ENCODE assay signal across 16 cellular contexts in genomic region chr9:98428452-98428851, GRCh38.
DNase-seq lines count a peak whose midpoint lies in the region; ATAC-seq, FAIRE-seq and TF ChIP-seq lines count a peak whose summit lies in the region.
"Had no signal": no experiment of that assay in that cellular context is flagged by ENCODE, and none has a peak within 500 bp of the region (broad histone marks: within the 10 kb centered on the region; RNA-seq: fewer than 3 reads in every experiment).

No MANE protein-coding gene starts in this region.

- TF ChIP-seq RAD21 in SK-N-SH (IDR thresholded peaks at IDR 0.05; ENCODE audit: low read length) = no peak
- TF ChIP-seq RAD21 in H1 (IDR thresholded peaks at IDR 0.05 in 1 of 2, conservative IDR thresholded peaks at IDR 0.05 in 1 of 2; ENCODE audit: low read depth in 2 of 2, low read length in 2 of 2) = no peak

- TF ChIP-seq POLR2A in H1 (IDR thresholded peaks at IDR 0.05; ENCODE audit: control extremely low read depth in 1 of 2, low read depth in 2 of 2, low read length in 2 of 2) = no peak
- TF ChIP-seq POLR2A in suprapubic skin (IDR thresholded peaks at IDR 0.05) = no peak

- H3K4me2 ChIP-seq in SK-N-SH = no peak overlapping the region
- no peak overlapping the region for H3K4me2 ChIP-seq in H1 (ENCODE audit: insufficient read depth in 1 of 2, low read depth in 2 of 2, low read length in 2 of 2)

- no peaks in the 10 kb centered on the region for H3K9me3 ChIP-seq in SK-N-SH
- no peaks in the 10 kb centered on the region for H3K9me3 ChIP-seq in H1 (ENCODE audit: insufficient read depth in 2 of 2, low read depth in 1 of 2, low read length in 1 of 2)
- no peaks in the 10 kb centered on the region for H3K9me3 ChIP-seq in suprapubic skin
- H3K9me3 ChIP-seq: BE2C had no signal

- POLR2A ChIA-PET in SK-N-SH (lab: Yijun Ruan, JAX) (no interaction called here), H1 (lab: Charles Lee; ENCODE audit: partially characterized antibody) (no interaction called here)

- H3K56ac ChIP-seq in H1 (replicated peaks; ENCODE audit: insufficient read length, low read depth, low read length) = no peak overlapping the region

- no peak overlapping the region for H3K18ac ChIP-seq in H1 (ENCODE audit: extremely low read depth, low read length)

- H2BK5ac ChIP-seq in H1 (ENCODE audit: low read depth, low read length) = no peak overlapping the region

- H3K27ac ChIP-seq in SK-N-SH (ENCODE audit: low read depth in 2 of 2, low read length in 1 of 2) = no peak overlapping the region
- H3K27ac ChIP-seq in H1 (ENCODE audit: low read depth, low read length) = no peak overlapping the region
- no peak overlapping the region for H3K27ac ChIP-seq in suprapubic skin
- H3K27ac ChIP-seq: C4-2B, HL-60 had no signal

- H3F3A ChIP-seq in SK-N-SH (replicated peaks; ENCODE audit: insufficient read depth) = no peaks in the 10 kb centered on the region

- 15% methylated on average over 2 of the region's 2 CpGs for WGBS in SK-N-SH (ENCODE audit: low lambda C conversion rate)
- WGBS in H1 (ENCODE audit: extremely low coverage in 1 of 2, insufficient coverage in 1 of 2, insufficient read length in 1 of 2, insufficient replicate concordance in 2 of 2, low coverage in 1 of 2, low lambda C conversion rate in 2 of 2, missing lambda C conversion rate in 1 of 2), 2 experiments = 89% methylated on average over 2 of the region's 2 CpGs; no CpG with 5 or more reads in 1 of the 2 experiments
- WGBS in suprapubic skin = 93% methylated on average over 2 of the region's 2 CpGs

- no peak overlapping the region for H2BK15ac ChIP-seq in H1 (ENCODE audit: low read length)

- no peak overlapping the region for H4K5ac ChIP-seq in H1 (ENCODE audit: insufficient read length, low read depth, low read length)

- no peak overlapping the region for H4K91ac ChIP-seq in H1 (replicated peaks; ENCODE audit: insufficient read length, low read length)

- H3K9ac ChIP-seq in SK-N-SH (no peak overlapping the region), H1 (replicated peaks in 1 of 4; ENCODE audit: extremely low read depth in 1 of 4, low read depth in 3 of 4, low read length in 3 of 4) (no peak overlapping the region)

- H3K23ac ChIP-seq in H1 (ENCODE audit: insufficient read length) = no peak overlapping the region

- no peak overlapping the region for H2BK12ac ChIP-seq in H1 (ENCODE audit: low read depth, low read length)

- H3K4me3 ChIP-seq in SK-N-SH (ENCODE audit: low read depth in 2 of 2, low read length in 1 of 2) (no peak overlapping the region), H1 (ENCODE audit: extremely low read depth in 1 of 4, insufficient read depth in 2 of 4, low read depth in 3 of 4, low read length in 4 of 4) (no peak overlapping the region), suprapubic skin (no peak overlapping the region)

- H3K79me2 ChIP-seq in SK-N-SH (ENCODE audit: insufficient read depth) (no peaks in the 10 kb centered on the region), H1 (ENCODE audit: control insufficient read depth in 1 of 2, insufficient read depth in 2 of 2, low read length in 2 of 2) (no peaks in the 10 kb centered on the region)

- H3K27me3 ChIP-seq in SK-N-SH (ENCODE audit: insufficient read depth) = no peaks in the 10 kb centered on the region
- H3K27me3 ChIP-seq in H1 (replicated peaks in 1 of 4; ENCODE audit: control insufficient read depth in 3 of 4, extremely low read depth in 1 of 4, insufficient read depth in 3 of 4, low read length in 3 of 4) = no peaks in the 10 kb centered on the region
- no peaks in the 10 kb centered on the region for H3K27me3 ChIP-seq in suprapubic skin
- H3K27me3 ChIP-seq: BE2C had no signal

- no peak for ATAC-seq in SK-N-SH treated with all-trans-retinoic acid at 6 μM for 48 hours
- ATAC-seq in GM21367 (IDR thresholded peaks at IDR 0.05; ENCODE audit: unreplicated experiment) = no peak

- CTCF ChIA-PET in SK-N-SH (lab: Yijun Ruan, JAX) = no interaction called here
- CTCF ChIA-PET in H1 (lab: Charles Lee; ENCODE audit: partially characterized antibody) = interaction anchor here (0.6 to 2.4 kb wide), 2 partner anchors 10 to 277 kb away, joined by 3 to 13 read pairs; no protein-coding TSS in a partner anchor

- H3K4ac ChIP-seq in H1 (replicated peaks; ENCODE audit: insufficient read length, low read depth, low read length) = no peak overlapping the region

- no peak overlapping the region for H2AFZ ChIP-seq in SK-N-SH (ENCODE audit: low read depth)
- no peak overlapping the region for H2AFZ ChIP-seq in H1 (ENCODE audit: low read length)

- TF ChIP-seq EP300 in SK-N-SH (IDR thresholded peaks at IDR 0.05; ENCODE audit: borderline replicate concordance in 1 of 2, low read depth in 1 of 2, low read length in 1 of 2) = no peak
- TF ChIP-seq EP300 in H1 (IDR thresholded peaks at IDR 0.05; ENCODE audit: borderline replicate concordance in 1 of 2, low read depth in 2 of 2, low read length in 2 of 2) = no peak
- no peak for TF ChIP-seq EP300 in suprapubic skin (IDR thresholded peaks at IDR 0.05)

- no peaks in the 10 kb centered on the region for H3K79me1 ChIP-seq in H1 (ENCODE audit: low read depth, low read length)

- H4K8ac ChIP-seq in H1 (ENCODE audit: extremely low read depth, insufficient read depth, low read length) = no peak overlapping the region

- H2BK20ac ChIP-seq in H1 (ENCODE audit: low read length) = no peak overlapping the region

- H2AK5ac ChIP-seq in H1 (ENCODE audit: low read depth, low read length) = no peak overlapping the region

- no peaks in the 10 kb centered on the region for H3K36me3 ChIP-seq in SK-N-SH (replicated peaks in 1 of 2; ENCODE audit: control insufficient read depth in 1 of 2, insufficient read depth in 2 of 2, low read length in 1 of 2)
- H3K36me3 ChIP-seq in H1 (ENCODE audit: control insufficient read depth in 2 of 4, insufficient read depth in 4 of 4, low read length in 3 of 4) = no peaks in the 10 kb centered on the region
- H3K36me3 ChIP-seq in suprapubic skin = no peaks in the 10 kb centered on the region
- H3K36me3 ChIP-seq: BE2C had no signal

- FAIRE-seq in H1 (lab: Jason Lieb, UNC) = no peak
- FAIRE-seq: D721Med, H54 had no signal

- TF ChIP-seq CTCF in SK-N-SH (IDR thresholded peaks at IDR 0.05) (no peak), H1 (IDR thresholded peaks at IDR 0.05; ENCODE audit: control extremely low read depth in 1 of 3, insufficient read depth in 1 of 3, low read depth in 1 of 3, low read length in 3 of 3) (no peak), suprapubic skin (IDR thresholded peaks at IDR 0.05) (no peak)

- H3K9me2 ChIP-seq in SK-N-SH = no peaks in the 10 kb centered on the region

- no peak overlapping the region for H3K14ac ChIP-seq in H1 (ENCODE audit: insufficient read length)

- no peak overlapping the region for H2BK120ac ChIP-seq in H1 (replicated peaks; ENCODE audit: low read depth, low read length)

- DNase-seq in SK-N-SH (no peak), OCI-M1 (lab: John Stamatoyannopoulos, UW) (peak; percentile 31), H1 (ENCODE audit: low read depth in 1 of 2, low spot score in 2 of 2) (no peak), suprapubic skin (ENCODE audit: low spot score in 2 of 2) (no peak)
- DNase-seq in activated T-cell treated with anti-CD3 and anti-CD28 coated beads, Interleukin-2, amount 50 U/mL, for 1 hour = no peak
- DNase-seq: BE2C; CD4-positive, alpha-beta memory T cell; DMS53; GF-D8; KG1 had no signal

- H4K20me1 ChIP-seq in SK-N-SH (ENCODE audit: insufficient read depth) (no peaks in the 10 kb centered on the region), H1 (replicated peaks in 1 of 2; ENCODE audit: control insufficient read depth in 1 of 2, insufficient read depth in 2 of 2, low read length in 2 of 2) (no peaks in the 10 kb centered on the region)

- no peaks in the 10 kb centered on the region for H3K23me2 ChIP-seq in H1 (ENCODE audit: low read depth, low read length)

- H3K4me1 ChIP-seq in SK-N-SH (ENCODE audit: control insufficient read depth in 1 of 2, insufficient read depth in 2 of 2, low read depth in 1 of 2, low read length in 1 of 2) (no peaks in the 10 kb centered on the region; a peak in 1 of 4 replicates), H1 (replicated peaks in 1 of 4; ENCODE audit: control insufficient read depth in 3 of 4, insufficient read depth in 4 of 4, low read length in 3 of 4) (no peaks in the 10 kb centered on the region), suprapubic skin (no peaks in the 10 kb centered on the region)
- H3K4me1 ChIP-seq: BE2C had no signal

TF ChIP-seq in SK-N-SH, 30 proteins besides CTCF, POLR2A, EP300 and RAD21:
- TF ChIP-seq NRF1 (IDR thresholded peaks at IDR 0.05; ENCODE audit: low read depth, low read length) = no peak
- TF ChIP-seq ELF1 (IDR thresholded peaks at IDR 0.05) = no peak
- TF ChIP-seq, protein P1, sequence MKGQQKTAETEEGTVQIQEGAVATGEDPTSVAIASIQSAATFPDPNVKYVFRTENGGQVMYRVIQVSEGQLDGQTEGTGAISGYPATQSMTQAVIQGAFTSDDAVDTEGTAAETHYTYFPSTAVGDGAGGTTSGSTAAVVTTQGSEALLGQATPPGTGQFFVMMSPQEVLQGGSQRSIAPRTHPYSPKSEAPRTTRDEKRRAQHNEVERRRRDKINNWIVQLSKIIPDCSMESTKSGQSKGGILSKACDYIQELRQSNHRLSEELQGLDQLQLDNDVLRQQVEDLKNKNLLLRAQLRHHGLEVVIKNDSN (IDR thresholded peaks at IDR 0.05; ENCODE audit: borderline replicate concordance, low read depth) = 0 out of 2 replicates have a peak, but pooled peaks have one; percentile 37
TF ChIP-seq in SK-N-SH: peak in this region for 1.

TF ChIP-seq in SK-N-SH treated with all-trans-retinoic acid at 6 μM for 48 hours, 23 proteins besides CTCF, POLR2A, EP300 and RAD21:
- TF ChIP-seq ZNF565 (CRISPR knock-in tag; conservative IDR thresholded peaks at IDR 0.05; ENCODE audit: low read depth) = no peak
- no peak for TF ChIP-seq RARB (CRISPR knock-in tag; IDR thresholded peaks at IDR 0.05)
- no peak for TF ChIP-seq TOX (CRISPR knock-in tag; IDR thresholded peaks at IDR 0.05; ENCODE audit: borderline replicate concordance)

TF ChIP-seq in H1, 55 proteins besides CTCF, POLR2A, EP300 and RAD21:
- TF ChIP-seq, protein P2, sequence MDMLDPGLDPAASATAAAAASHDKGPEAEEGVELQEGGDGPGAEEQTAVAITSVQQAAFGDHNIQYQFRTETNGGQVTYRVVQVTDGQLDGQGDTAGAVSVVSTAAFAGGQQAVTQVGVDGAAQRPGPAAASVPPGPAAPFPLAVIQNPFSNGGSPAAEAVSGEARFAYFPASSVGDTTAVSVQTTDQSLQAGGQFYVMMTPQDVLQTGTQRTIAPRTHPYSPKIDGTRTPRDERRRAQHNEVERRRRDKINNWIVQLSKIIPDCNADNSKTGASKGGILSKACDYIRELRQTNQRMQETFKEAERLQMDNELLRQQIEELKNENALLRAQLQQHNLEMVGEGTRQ (IDR thresholded peaks at IDR 0.05; ENCODE audit: low read length) = 0 out of 2 replicates have a peak, but pooled peaks have one; percentile 27
- no peak for TF ChIP-seq SIX5 (IDR thresholded peaks at IDR 0.05; ENCODE audit: low read depth, low read length)
